8 cellular contexts compared by ENCODE assay signal in genomic region chr4:186067757-186068385, GRCh38. TPM values are rescaled to one million over a fixed set of nuclear protein-coding genes. Genes with fewer than 3 reads are reported as not detected.
DNase-seq lines count a peak whose midpoint lies in the region; ATAC-seq lines count a peak whose summit lies in the region.

No MANE protein-coding gene starts in this region.

- H3K27me3 ChIP-seq in BLaER1 treated with 17β-estradiol and CSF1 and Interleukin-3, amounts not matched to agents 10 nM and 100 nM, result no peaks in the 10 kb centered on the region

- no peaks in the 10 kb centered on the region for H4K20me1 ChIP-seq in BLaER1 treated with 17β-estradiol and CSF1 and Interleukin-3, amounts not matched to agents 10 nM and 100 nM

- peaks cover 8 to 19% (median 14%) of the 10 kb centered on the region in 10 experiments for H3K4me1 ChIP-seq in BLaER1 treated with 17β-estradiol and CSF1 and Interleukin-3, amounts not matched to agents 10 nM and 100 nM

- no peak overlapping the region for H3K4me3 ChIP-seq in BLaER1 treated with 17β-estradiol and CSF1 and Interleukin-3, amounts not matched to agents 10 nM and 100 nM

- no peak overlapping the region for H3K4me3 Mint-ChIP-seq in activated naive CD4-positive, alpha-beta T cell treated with anti-CD3 and anti-CD28 coated beads, Interleukin-2, amount 10 ng/mL, durations not matched to agents 7 days and 5 days

- H3K4me2 ChIP-seq in BLaER1 treated with 17β-estradiol and CSF1 and Interleukin-3, amounts not matched to agents 10 nM and 100 nM, result peak overlapping the region; percentile 67 to 93 (median 81); a peak in 20 of 22 replicates

- intact Hi-C loops in head of caudate nucleus (cut with DNase I), result loop anchor here (5.0 kb wide), 1 partner anchor 64 kb away; no protein-coding TSS in a partner anchor

- H3K9me3 Mint-ChIP-seq in activated naive CD4-positive, alpha-beta T cell treated with anti-CD3 and anti-CD28 coated beads, Interleukin-2, amount 10 ng/mL, durations not matched to agents 7 days and 5 days, result no peaks in the 10 kb centered on the region

- H3K27ac Mint-ChIP-seq in activated naive CD4-positive, alpha-beta T cell treated with anti-CD3 and anti-CD28 coated beads, Interleukin-2, amount 10 ng/mL, durations not matched to agents 7 days and 5 days, result no peak overlapping the region

- H3K36me3 Mint-ChIP-seq in activated naive CD4-positive, alpha-beta T cell treated with anti-CD3 and anti-CD28 coated beads, Interleukin-2, amount 10 ng/mL, durations not matched to agents 7 days and 5 days, result no peaks in the 10 kb centered on the region

- no peaks in the 10 kb centered on the region for H3K9me3 ChIP-seq in BLaER1 treated with 17β-estradiol and CSF1 and Interleukin-3, amounts not matched to agents 10 nM and 100 nM (replicated peaks in 1 of 11)

- peaks cover 4% of the 10 kb centered on the region for H3K27me3 Mint-ChIP-seq in activated naive CD4-positive, alpha-beta T cell treated with anti-CD3 and anti-CD28 coated beads, Interleukin-2, amount 10 ng/mL, durations not matched to agents 7 days and 5 days

- peak; percentile 19 to 54 for DNase-seq in NCI-H526 (lab: John Stamatoyannopoulos, UW)
- peak; percentile 44 for DNase-seq in activated naive CD4-positive, alpha-beta T cell treated with anti-CD3 and anti-CD28 coated beads, Interleukin-2, amount 10 ng/mL, durations not matched to agents 7 days and 5 days
- DNase-seq in head of caudate nucleus, result peak; percentile 30 to 85 (median 66)
- peak; percentile 44 for DNase-seq in pulmonary artery endothelial cell (ENCODE audit: low read depth, low spot score)
- DNase-seq in cortex of kidney (lab: John Stamatoyannopoulos, UW), result no peak

- peaks cover 18% of the 10 kb centered on the region for H3K4me1 Mint-ChIP-seq in activated naive CD4-positive, alpha-beta T cell treated with anti-CD3 and anti-CD28 coated beads, Interleukin-2, amount 10 ng/mL, durations not matched to agents 7 days and 5 days

- H3K36me3 ChIP-seq in BLaER1 treated with 17β-estradiol and CSF1 and Interleukin-3, amounts not matched to agents 10 nM and 100 nM, result no peaks in the 10 kb centered on the region

- H3K9ac ChIP-seq in BLaER1 treated with 17β-estradiol and CSF1 and Interleukin-3, amounts not matched to agents 10 nM and 100 nM, result no peak overlapping the region; a peak in 1 of 22 replicates

- ATAC-seq in GM18858 (IDR thresholded peaks at IDR 0.05; ENCODE audit: unreplicated experiment) (peak; percentile 86), HG03095 (IDR thresholded peaks at IDR 0.05; ENCODE audit: unreplicated experiment) (peak; percentile 91)

- CTCF ChIA-PET in activated naive CD4-positive, alpha-beta T cell treated with anti-CD3 and anti-CD28 coated beads, Interleukin-2, amount 10 ng/mL, durations not matched to agents 7 days and 5 days (lab: Charles Lee), result interaction anchor here (0.8 to 3.7 kb wide), 9 partner anchors 30 to 519 kb away, joined by 3 to 44 read pairs (median 4); partner anchors contain the start of gene CYP4V2

- H3K27ac ChIP-seq in BLaER1 treated with 17β-estradiol and CSF1 and Interleukin-3, amounts not matched to agents 10 nM and 100 nM, result no peak overlapping the region

RNA-seq across cellular contexts. Expression of gene TLR3, which starts 1.1 kb away (rescaled TPM):
- total RNA-seq in pulmonary artery endothelial cell, result 1.6 and 7.0 TPM in 2 replicates

RNA-seq across cellular contexts. Expression of gene FAM149A, which starts 36.6 kb away (rescaled TPM):
- total RNA-seq in pulmonary artery endothelial cell, result 0.28 and 0.40 TPM in 2 replicates
